ENCODE assay signal across 14 cellular contexts in genomic region chr2:23092831-23093230, GRCh38.
DNase-seq lines count a peak whose midpoint lies in the region; TF ChIP-seq lines count a peak whose summit lies in the region.
"Had no signal": no experiment of that assay in that cellular context is flagged by ENCODE, and none has a peak within 500 bp of the region (broad histone marks: within the 10 kb centered on the region; RNA-seq: fewer than 3 reads in every experiment).

No MANE protein-coding gene starts in this region.

- H3K4me1 ChIP-seq in endodermal cell (ENCODE audit: control insufficient read depth, insufficient read depth, low read length) (no peaks in the 10 kb centered on the region), neuronal stem cell (ENCODE audit: control insufficient read depth in 2 of 2, insufficient read depth in 1 of 2, low read depth in 1 of 2, low read length in 2 of 2) (no peaks in the 10 kb centered on the region), prostate gland (replicated peaks) (no peaks in the 10 kb centered on the region), spleen (no peaks in the 10 kb centered on the region)
- H3K4me1 ChIP-seq: left ventricle myocardium inferior had no signal

- intact Hi-C loops in prostate gland (cut with DNase I) (no loop called here), spleen (cut with DNase I; ENCODE audit: low total_unique reads) (no loop called here)

- H3K14ac ChIP-seq in neuronal stem cell (ENCODE audit: low read length): no peak overlapping the region

- no peak overlapping the region for H2BK5ac ChIP-seq in neuronal stem cell (ENCODE audit: low read length)

- H3K4me2 ChIP-seq in neuronal stem cell (ENCODE audit: insufficient read depth, low read length, poor library complexity, severe bottlenecking): no peak overlapping the region

- H3K23ac ChIP-seq in neuronal stem cell (ENCODE audit: low read depth, low read length, poor library complexity): no peak overlapping the region

- no peak overlapping the region for H2BK120ac ChIP-seq in neuronal stem cell (ENCODE audit: low read depth, low read length)

- no peak overlapping the region for H3K4ac ChIP-seq in neuronal stem cell (ENCODE audit: low read length)

- peaks cover 19% of the 10 kb centered on the region for H3K9me3 Mint-ChIP-seq in endodermal cell

- H3K36me3 ChIP-seq in endodermal cell (ENCODE audit: control insufficient read depth, insufficient read depth, low read length) (no peaks in the 10 kb centered on the region), neuronal stem cell (replicated peaks in 1 of 2; ENCODE audit: control insufficient read depth in 2 of 2, insufficient read depth in 2 of 2, low read length in 2 of 2) (no peaks in the 10 kb centered on the region), prostate gland (no peaks in the 10 kb centered on the region), spleen (no peaks in the 10 kb centered on the region)
- H3K36me3 ChIP-seq: left ventricle myocardium inferior had no signal

- H3K4me1 Mint-ChIP-seq in endodermal cell: no peaks in the 10 kb centered on the region
- H3K4me1 Mint-ChIP-seq: activated T-helper 17 cell treated with anti-CD3 and anti-CD28 coated beads, Interleukin-2, amount 50 U/mL, for 72 hours had no signal

- no peak overlapping the region for H3K18ac ChIP-seq in neuronal stem cell (ENCODE audit: low read length)

- no peak overlapping the region for H4K8ac ChIP-seq in neuronal stem cell (ENCODE audit: low read depth, low read length)

- WGBS in endodermal cell (ENCODE audit: insufficient coverage in 1 of 2, insufficient read length in 1 of 2), 2 experiments: 61 to 100% methylated on average over 1 to 2 of the region's 3 CpGs
- no CpG with 5 or more reads among the region's 3 CpGs for WGBS in neuronal stem cell (ENCODE audit: extremely low coverage in 2 of 2, insufficient read length in 2 of 2, insufficient replicate concordance in 1 of 2), 2 donors
- 46% methylated on average over 3 of the region's 3 CpGs for WGBS in prostate gland
- 53 to 72% (median 64%) methylated on average over 3 of the region's 3 CpGs for WGBS in spleen, 5 donors

- H3K36me3 Mint-ChIP-seq in endodermal cell (ENCODE audit: low read depth): no peaks in the 10 kb centered on the region

- H3K27me3 ChIP-seq in endodermal cell (ENCODE audit: control insufficient read depth, insufficient read depth, low read length, poor library complexity, severe bottlenecking): no peaks in the 10 kb centered on the region
- H3K27me3 ChIP-seq in neuronal stem cell (ENCODE audit: control insufficient read depth in 3 of 3, insufficient read depth in 3 of 3, low read depth in 1 of 3, low read length in 3 of 3): no peaks in the 10 kb centered on the region
- H3K27me3 ChIP-seq in prostate gland (replicated peaks; ENCODE audit: insufficient read depth): no peaks in the 10 kb centered on the region
- H3K27me3 ChIP-seq in spleen (replicated peaks in 1 of 7): no peaks in the 10 kb centered on the region

- H3K9me3 ChIP-seq in endodermal cell (ENCODE audit: control insufficient read depth, low read length): no peaks in the 10 kb centered on the region
- no peaks in the 10 kb centered on the region for H3K9me3 ChIP-seq in neuronal stem cell (replicated peaks in 1 of 2; ENCODE audit: control insufficient read depth in 2 of 2, insufficient read depth in 1 of 2, low read depth in 1 of 2, low read length in 2 of 2)
- H3K9me3 ChIP-seq in prostate gland: no peaks in the 10 kb centered on the region
- H3K9me3 ChIP-seq in spleen: peaks cover 0 to 18% (median 6%) of the 10 kb centered on the region in 8 donors
- H3K9me3 ChIP-seq: left ventricle myocardium inferior had no signal

- no peak overlapping the region for H2BK12ac ChIP-seq in neuronal stem cell (ENCODE audit: low read length)

- no peak overlapping the region for H3K4me3 Mint-ChIP-seq in endodermal cell
- H3K4me3 Mint-ChIP-seq: activated T-helper 17 cell treated with anti-CD3 and anti-CD28 coated beads, Interleukin-2, amount 50 U/mL, for 72 hours; stimulated activated naive CD8-positive, alpha-beta T cell treated with anti-CD3 and anti-CD28 coated beads, Interleukin-15, Interleukin-2, amounts not matched to agents 100 ng/mL and 50 ng/mL, for 24 hours had no signal

- no peak overlapping the region for H2AK5ac ChIP-seq in neuronal stem cell (ENCODE audit: low read depth, low read length)

- no peak overlapping the region for H2BK15ac ChIP-seq in neuronal stem cell (ENCODE audit: low read length)

- H3K27ac Mint-ChIP-seq in endodermal cell: no peak overlapping the region
- H3K27ac Mint-ChIP-seq: activated T-helper 17 cell treated with anti-CD3 and anti-CD28 coated beads, Interleukin-2, amount 50 U/mL, for 72 hours; stimulated activated naive CD8-positive, alpha-beta T cell treated with anti-CD3 and anti-CD28 coated beads, Interleukin-15, Interleukin-2, amounts not matched to agents 100 ng/mL and 50 ng/mL, for 24 hours had no signal

- TF ChIP-seq POLR2A in prostate gland (IDR thresholded peaks at IDR 0.05): no peak
- no peak for TF ChIP-seq POLR2A in spleen (IDR thresholded peaks at IDR 0.05)

- H3K27me3 Mint-ChIP-seq in endodermal cell (ENCODE audit: insufficient read depth): no peaks in the 10 kb centered on the region
- H3K27me3 Mint-ChIP-seq: stimulated activated naive CD8-positive, alpha-beta T cell treated with anti-CD3 and anti-CD28 coated beads, Interleukin-15, Interleukin-2, amounts not matched to agents 100 ng/mL and 50 ng/mL, for 24 hours had no signal

- DNase-seq in DMS 273 (lab: John Stamatoyannopoulos, UW; ENCODE audit: unreplicated experiment) (peak; percentile 22), DMS 273 treated with DMSO at 0.1 percent for 48 hours (lab: John Stamatoyannopoulos, UW) (no peak), NCI-H460 (ENCODE audit: extremely low read depth, low read depth) (peak; percentile 9), endodermal cell (no peak), neuronal stem cell (ENCODE audit: low spot score) (peak; percentile 53), prostate gland (ENCODE audit: low spot score) (no peak), spleen (no peak), SHP77 (lab: John Stamatoyannopoulos, UW) (no peak)
- DNase-seq: left ventricle myocardium inferior; Right ventricle myocardium superior; stimulated activated CD4-positive, alpha-beta T cell treated with anti-CD3 and anti-CD28 coated beads, Interleukin-2, amount 100 ng/mL, for 24 hours had no signal

- no peaks in the 10 kb centered on the region for H3K79me1 ChIP-seq in neuronal stem cell (ENCODE audit: low read depth, low read length)

- H3K9ac ChIP-seq in endodermal cell (ENCODE audit: extremely low read depth, low read length, poor library complexity, severe bottlenecking): no peak overlapping the region
- no peak overlapping the region for H3K9ac ChIP-seq in neuronal stem cell (ENCODE audit: low read depth, low read length, poor library complexity)

- no peak for TF ChIP-seq CTCF in endodermal cell (conservative IDR thresholded peaks at IDR 0.05)
- no peak for TF ChIP-seq CTCF in prostate gland (IDR thresholded peaks at IDR 0.05)
- no peak for TF ChIP-seq CTCF in spleen (IDR thresholded peaks at IDR 0.05 in 8 of 11, conservative IDR thresholded peaks at IDR 0.05 in 3 of 11)

- H3K27ac ChIP-seq in endodermal cell (ENCODE audit: low read depth, low read length) (peak overlapping the region; percentile 59), neuronal stem cell (replicated peaks; ENCODE audit: low read length) (no peak overlapping the region), prostate gland (no peak overlapping the region), spleen (no peak overlapping the region)
- H3K27ac ChIP-seq: 22Rv1, left ventricle myocardium inferior had no signal

- no peak overlapping the region for H4K91ac ChIP-seq in neuronal stem cell (ENCODE audit: low read depth, low read length, poor library complexity)

- H3K4me3 ChIP-seq in endodermal cell (ENCODE audit: low read length): no peak overlapping the region
- H3K4me3 ChIP-seq in neuronal stem cell (ENCODE audit: low read length in 2 of 2): no peak overlapping the region
- H3K4me3 ChIP-seq in prostate gland: no peak overlapping the region
- H3K4me3 ChIP-seq in spleen: no peak overlapping the region
- H3K4me3 ChIP-seq: left ventricle myocardium inferior had no signal

- no peak overlapping the region for H2AFZ ChIP-seq in neuronal stem cell (ENCODE audit: low read length)

Comparison
In these comparisons a context has a peak if more than half of its experiments do, and no peak if none do; other contexts are left out.
1. DNase-seq: peak in DMS 273 (single experiment), NCI-H460 (single experiment) and neuronal stem cell (single experiment); none in DMS 273 treated with DMSO at 0.1 percent for 48 hours (single experiment), endodermal cell (single experiment), prostate gland (single experiment), spleen (single experiment) and SHP77 (0 of 2).